In the genomic region with DNA sequence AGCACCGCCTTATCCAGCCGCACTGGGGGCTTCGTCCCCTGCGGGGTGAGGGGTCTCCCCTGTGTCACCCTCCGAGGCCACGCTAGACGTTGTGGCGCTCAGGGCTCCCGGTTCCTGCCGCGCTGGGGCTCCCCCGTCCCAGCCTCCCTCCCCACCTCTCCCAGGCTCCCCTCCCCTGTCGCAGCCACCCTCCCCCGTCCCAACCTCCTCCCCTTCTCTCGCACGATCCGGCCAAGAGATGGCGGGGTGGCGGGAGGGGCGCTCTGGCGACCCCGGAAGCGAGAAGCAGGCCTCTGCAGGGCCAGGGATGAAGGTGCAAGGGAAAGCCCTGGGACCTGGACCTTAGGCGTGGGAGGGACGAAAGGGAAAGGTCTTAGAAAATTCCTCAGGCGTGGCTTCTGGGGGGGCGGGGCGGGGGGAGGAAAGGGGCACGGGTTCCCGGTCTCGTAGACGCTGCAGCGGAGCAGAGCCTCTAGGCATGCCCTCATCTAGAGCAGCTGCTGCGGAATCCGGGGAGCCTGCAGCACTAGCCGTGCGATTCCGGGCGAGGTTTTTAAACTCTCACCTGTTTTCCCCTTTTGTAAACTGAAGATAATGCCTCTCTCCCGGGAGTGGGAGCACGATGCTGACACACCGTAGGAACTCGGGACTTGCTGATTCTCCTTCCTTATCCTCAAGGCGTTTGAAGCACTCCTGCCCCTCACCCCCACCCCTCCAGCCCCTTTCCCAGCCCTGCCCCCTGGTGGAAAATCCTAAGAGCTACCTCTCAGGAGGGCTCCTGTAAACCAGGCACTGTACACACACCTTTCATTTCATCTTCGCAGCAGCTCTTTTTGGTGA, we compare ENCODE assay signal across 9 cellular contexts. TPM values are rescaled to one million over a fixed set of nuclear protein-coding genes. Genes with fewer than 3 reads are reported as not detected.
DNase-seq lines count a peak whose midpoint lies in the region; ATAC-seq and TF ChIP-seq lines count a peak whose summit lies in the region.
"Had no signal": no experiment of that assay in that cellular context is flagged by ENCODE, and none has a peak within 500 bp of the region (broad histone marks: within the 10 kb centered on the region; RNA-seq: fewer than 3 reads in every experiment).

No MANE protein-coding gene starts in this region.

- H3K9me2 ChIP-seq in MM.1S (replicated peaks; ENCODE audit: insufficient read depth, low read length) = no peaks in the 10 kb centered on the region

- H3K4me1 ChIP-seq in MM.1S (ENCODE audit: low read length) = no peaks in the 10 kb centered on the region
- H3K4me1 ChIP-seq in duodenal mucosa (ENCODE audit: control insufficient read depth in 1 of 2, insufficient read depth in 2 of 2, low read length in 2 of 2) = peaks cover 18% of the 10 kb centered on the region in 2 donors
- peaks cover 23% of the 10 kb centered on the region for H3K4me1 ChIP-seq in mesenchymal stem cell (ENCODE audit: control insufficient read depth, insufficient read depth, low read depth, low read length)
- H3K4me1 ChIP-seq in stomach smooth muscle (ENCODE audit: control insufficient read depth, insufficient read depth, low read length) = peaks cover 14% of the 10 kb centered on the region

- H3K27me3 ChIP-seq in MM.1S (replicated peaks; ENCODE audit: insufficient read depth, low read length) (no peaks in the 10 kb centered on the region; the same call in 1 of the 2 replicates), WERI-Rb-1 (ENCODE audit: insufficient read depth, low read depth, severe bottlenecking) (no peaks in the 10 kb centered on the region), duodenal mucosa (ENCODE audit: control insufficient read depth in 1 of 2, insufficient read depth in 2 of 2, low read length in 2 of 2) (peaks cover 0 to 12% of the 10 kb centered on the region in 2 donors), mesenchymal stem cell (ENCODE audit: control insufficient read depth in 1 of 2, insufficient read depth in 1 of 2, low read length in 2 of 2) (peaks cover 0 to 69% of the 10 kb centered on the region in 2 experiments), stomach smooth muscle (ENCODE audit: control insufficient read depth in 1 of 2, insufficient read depth in 2 of 2, low read length in 2 of 2) (peaks cover 13 to 23% of the 10 kb centered on the region in 2 donors)

- H3K9me3 ChIP-seq in MM.1S (replicated peaks; ENCODE audit: insufficient read depth, low read length) = no peaks in the 10 kb centered on the region
- H3K9me3 ChIP-seq in WERI-Rb-1 (ENCODE audit: severe bottlenecking) = no peaks in the 10 kb centered on the region
- no peaks in the 10 kb centered on the region for H3K9me3 ChIP-seq in duodenal mucosa (ENCODE audit: control insufficient read depth in 1 of 2, low read length in 2 of 2)
- no peaks in the 10 kb centered on the region for H3K9me3 ChIP-seq in mesenchymal stem cell (ENCODE audit: control insufficient read depth, low read length)
- no peaks in the 10 kb centered on the region for H3K9me3 ChIP-seq in stomach smooth muscle (ENCODE audit: control insufficient read depth in 2 of 2, low read length in 2 of 2)

- DNase-seq in Daoy (ENCODE audit: low read depth) (peak; percentile 57), MM.1S (peak; percentile 49), WERI-Rb-1 (no peak), mesenchymal stem cell (peak; percentile 54), inferior parietal cortex (ENCODE audit: extremely low spot score) (no peak)

- peak; percentile 44 for ATAC-seq in GM21717 (IDR thresholded peaks at IDR 0.05; ENCODE audit: unreplicated experiment)

- peak overlapping the region in 1 of 2 experiments; percentile 40 for H2BK12ac ChIP-seq in mesenchymal stem cell (ENCODE audit: low read length in 2 of 2)

- H3K27ac ChIP-seq in MM.1S (ENCODE audit: low read length) (no peak overlapping the region), WERI-Rb-1 (no peak overlapping the region), duodenal mucosa (ENCODE audit: low read depth, low read length) (no peak overlapping the region), mesenchymal stem cell (ENCODE audit: low read length, poor library complexity, severe bottlenecking) (no peak overlapping the region), stomach smooth muscle (ENCODE audit: low read length) (no peak overlapping the region)

- H3K36me3 ChIP-seq in MM.1S (replicated peaks; ENCODE audit: insufficient read depth, low read length) = no peaks in the 10 kb centered on the region
- no peaks in the 10 kb centered on the region for H3K36me3 ChIP-seq in WERI-Rb-1
- H3K36me3 ChIP-seq in duodenal mucosa (ENCODE audit: control insufficient read depth in 1 of 2, insufficient read depth in 2 of 2, low read length in 2 of 2) = no peaks in the 10 kb centered on the region
- no peaks in the 10 kb centered on the region for H3K36me3 ChIP-seq in mesenchymal stem cell (ENCODE audit: control insufficient read depth in 1 of 2, insufficient read depth in 2 of 2, low read depth in 1 of 2, low read length in 2 of 2)
- H3K36me3 ChIP-seq in stomach smooth muscle (ENCODE audit: control insufficient read depth in 2 of 2, insufficient read depth in 2 of 2, low read length in 2 of 2) = no peaks in the 10 kb centered on the region

- H3K4me3 ChIP-seq in MM.1S (ENCODE audit: low read length) (peak overlapping the region; percentile 54), WERI-Rb-1 (ENCODE audit: low read depth, low read length) (no peak overlapping the region), duodenal mucosa (ENCODE audit: low read depth in 1 of 2, low read length in 2 of 2) (peak overlapping the region; percentile 66 to 70), mesenchymal stem cell (ENCODE audit: insufficient read depth in 1 of 2, low read depth in 1 of 2, low read length in 2 of 2) (peak overlapping the region; percentile 57 to 62), stomach smooth muscle (ENCODE audit: low read length in 2 of 2) (peak overlapping the region; percentile 54 to 69)

- no peaks in the 10 kb centered on the region for H3K79me1 ChIP-seq in mesenchymal stem cell (replicated peaks; ENCODE audit: low read length, poor library complexity, severe bottlenecking)

- H3K23ac ChIP-seq in mesenchymal stem cell (ENCODE audit: low read length in 2 of 2) = no peak overlapping the region

- H3K79me2 ChIP-seq in MM.1S (ENCODE audit: low read length) = no peaks in the 10 kb centered on the region

- no peak overlapping the region for H2BK5ac ChIP-seq in mesenchymal stem cell (ENCODE audit: low read depth, low read length, poor library complexity, severe bottlenecking)

- H2AK5ac ChIP-seq in mesenchymal stem cell (ENCODE audit: low read length, severe bottlenecking) = no peak overlapping the region

- no peaks in the 10 kb centered on the region for H4K20me1 ChIP-seq in MM.1S (ENCODE audit: insufficient read depth, low read length)

- H2AFZ ChIP-seq in MM.1S (ENCODE audit: low read length) = peak overlapping the region; percentile 63; the same call in 1 of the 2 replicates
- peak overlapping the region; percentile 33 for H2AFZ ChIP-seq in mesenchymal stem cell (ENCODE audit: low read depth, low read length)

- H2BK15ac ChIP-seq in mesenchymal stem cell (ENCODE audit: low read depth, poor library complexity, severe bottlenecking) = peak overlapping the region; percentile 68

- peak overlapping the region; percentile 87 for H4K8ac ChIP-seq in mesenchymal stem cell (ENCODE audit: low read length)

- H2BK120ac ChIP-seq in mesenchymal stem cell (ENCODE audit: low read depth, low read length) = peak overlapping the region; percentile 82

- H3K9ac ChIP-seq in MM.1S (ENCODE audit: low read length) (no peak overlapping the region), duodenal mucosa (ENCODE audit: low read depth in 1 of 2, low read length in 2 of 2) (peak overlapping the region in 1 of 2 donors; percentile 26), mesenchymal stem cell (ENCODE audit: low read length) (peak overlapping the region; percentile 40), stomach smooth muscle (ENCODE audit: low read length in 2 of 2) (no peak overlapping the region)

- H3K4ac ChIP-seq in mesenchymal stem cell (ENCODE audit: low read depth in 1 of 2, low read length in 2 of 2) = no peak overlapping the region

- TF ChIP-seq CTCF in MM.1S (IDR thresholded peaks at IDR 0.05; ENCODE audit: low read length) (peak; percentile 52), WERI-Rb-1 (IDR thresholded peaks at IDR 0.05; ENCODE audit: low read depth, low read length) (0 out of 2 replicates have a peak, but pooled peaks have one; percentile 14)

- H3K4me2 ChIP-seq in MM.1S (ENCODE audit: low read depth, low read length) (peak overlapping the region; percentile 86), mesenchymal stem cell (ENCODE audit: low read length, poor library complexity, severe bottlenecking) (peak overlapping the region; percentile 76)

- 3% methylated on average over 42 of the region's 45 CpGs for WGBS in mesenchymal stem cell

- H3K18ac ChIP-seq in mesenchymal stem cell (ENCODE audit: low read depth in 1 of 2, low read length in 2 of 2) = peak overlapping the region; percentile 52 to 67

- peak overlapping the region; percentile 70 for H4K91ac ChIP-seq in mesenchymal stem cell (ENCODE audit: low read length)

- H3K14ac ChIP-seq in mesenchymal stem cell (ENCODE audit: low read length in 2 of 2) = no peak overlapping the region

- H3F3A ChIP-seq in MM.1S (ENCODE audit: insufficient read depth, low read length) = no peaks in the 10 kb centered on the region

RNA-seq across cellular contexts. Expression of a gene that starts 14.4 kb away (rescaled TPM):
- total RNA-seq in Daoy (2014; rRNA removed; shearing (Covaris generic)) = not detected in 2 replicates
- polyA plus RNA-seq in mesenchymal stem cell (2013, experiment 1 of 2) = 0.03 TPM
- not detected for polyA plus RNA-seq in mesenchymal stem cell (2013, experiment 2 of 2)
- total RNA-seq: dermis microvascular lymphatic vessel endothelial cell had no signal

RNA-seq across cellular contexts. Expression of a gene that starts 37.1 kb away (rescaled TPM):
- not detected in 2 replicates for total RNA-seq in Daoy (2014; rRNA removed; shearing (Covaris generic))
- not detected for polyA plus RNA-seq in mesenchymal stem cell (2013, experiment 1 of 2)
- polyA plus RNA-seq in mesenchymal stem cell (2013, experiment 2 of 2) = not detected
- total RNA-seq: dermis microvascular lymphatic vessel endothelial cell had no signal

RNA-seq across cellular contexts. Expression of a gene that starts 38.5 kb away (rescaled TPM):
- total RNA-seq in Daoy (2014; rRNA removed; shearing (Covaris generic)) = not detected in 2 replicates
- not detected for polyA plus RNA-seq in mesenchymal stem cell (2013, experiment 1 of 2)
- 0.03 TPM for polyA plus RNA-seq in mesenchymal stem cell (2013, experiment 2 of 2)

Comparison
In these comparisons a context has a peak if more than half of its experiments do, and no peak if none do; other contexts are left out.
1. DNase-seq: peak in Daoy (single experiment), MM.1S (single experiment) and mesenchymal stem cell (single experiment); none in WERI-Rb-1 (single experiment) and inferior parietal cortex (single experiment).